In the genomic region with DNA sequence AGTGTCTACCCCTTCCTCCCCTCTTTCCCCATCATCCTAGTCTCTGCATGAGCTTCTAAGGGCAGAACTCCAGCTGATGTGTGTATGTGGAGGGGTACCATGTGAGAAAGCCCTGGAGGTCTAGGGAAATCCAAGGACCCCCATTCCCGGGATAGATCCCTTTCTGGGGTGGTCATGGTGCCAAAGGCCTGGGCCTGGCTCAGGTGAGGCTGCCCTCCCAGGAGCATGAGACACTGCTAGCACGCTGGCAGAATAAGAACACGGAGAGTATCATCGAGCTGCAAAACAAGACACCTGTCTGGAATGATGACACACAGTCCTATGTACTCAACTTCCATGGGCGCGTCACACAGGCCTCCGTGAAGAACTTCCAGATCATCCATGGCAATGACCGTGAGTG, we compare ENCODE assay signal across 17 cellular contexts. TPM values are rescaled to one million over a fixed set of nuclear protein-coding genes. Genes with fewer than 3 reads are reported as not detected.
A peak's percentile ranks its signal among the peaks of the same experiment; 100 is the strongest.
DNase-seq lines count a peak whose midpoint lies in the region; ATAC-seq, FAIRE-seq and TF ChIP-seq lines count a peak whose summit lies in the region.
"Had no signal": no experiment of that assay in that cellular context is flagged by ENCODE, and none has a peak within 500 bp of the region (broad histone marks: within the 10 kb centered on the region; RNA-seq: fewer than 3 reads in every experiment).

No MANE protein-coding gene starts in this region.

- ATAC-seq in HG03571 (IDR thresholded peaks at IDR 0.05; ENCODE audit: unreplicated experiment) = no peak
- ATAC-seq: A549, GM12878, HCT116 had no signal

- peak; percentile 13 for FAIRE-seq in bronchial epithelial cell (lab: Jason Lieb, UNC)
- FAIRE-seq: A549, GM12878, GM18507, H54 had no signal

- peak overlapping the region; percentile 43 for H3K27ac Mint-ChIP-seq in activated naive CD4-positive, alpha-beta T cell treated with anti-CD3 and anti-CD28 coated beads, Interleukin-2, amount 50 U/mL, for 24 hours
- no peak overlapping the region for H3K27ac Mint-ChIP-seq in activated naive CD4-positive, alpha-beta T cell treated with anti-CD3 and anti-CD28 coated beads for 36 hours

- H3K4me1 Mint-ChIP-seq in activated naive CD4-positive, alpha-beta T cell treated with anti-CD3 and anti-CD28 coated beads, Interleukin-2, amount 50 U/mL, for 24 hours = no peaks in the 10 kb centered on the region
- no peaks in the 10 kb centered on the region for H3K4me1 Mint-ChIP-seq in activated naive CD4-positive, alpha-beta T cell treated with anti-CD3 and anti-CD28 coated beads for 36 hours (ENCODE audit: low read depth)
- H3K4me1 Mint-ChIP-seq: CD4-positive, alpha-beta memory T cell had no signal

- H3K9me3 Mint-ChIP-seq in activated naive CD4-positive, alpha-beta T cell treated with anti-CD3 and anti-CD28 coated beads, Interleukin-2, amount 50 U/mL, for 24 hours = no peaks in the 10 kb centered on the region
- no peaks in the 10 kb centered on the region for H3K9me3 Mint-ChIP-seq in activated naive CD4-positive, alpha-beta T cell treated with anti-CD3 and anti-CD28 coated beads for 36 hours
- H3K9me3 Mint-ChIP-seq: CD4-positive, alpha-beta memory T cell had no signal

- no peak overlapping the region for H3K4me3 ChIP-seq in bronchial epithelial cell (ENCODE audit: low read depth, low read length)
- H3K4me3 ChIP-seq: A549, GM12878, GM23248 had no signal

- no peaks in the 10 kb centered on the region for H3K36me3 Mint-ChIP-seq in activated naive CD4-positive, alpha-beta T cell treated with anti-CD3 and anti-CD28 coated beads, Interleukin-2, amount 50 U/mL, for 24 hours
- no peaks in the 10 kb centered on the region for H3K36me3 Mint-ChIP-seq in activated naive CD4-positive, alpha-beta T cell treated with anti-CD3 and anti-CD28 coated beads for 36 hours (ENCODE audit: low read depth)

- DNase-seq in activated naive CD4-positive, alpha-beta T cell treated with anti-CD3 and anti-CD28 coated beads for 36 hours = no peak
- DNase-seq in bronchial epithelial cell (ENCODE audit: low read depth) (no peak), mucosa of gallbladder (ENCODE audit: low spot score) (peak; percentile 3), ureter (ENCODE audit: low spot score) (peak; percentile 33), NCI-H128 (lab: John Stamatoyannopoulos, UW; ENCODE audit: unreplicated experiment) (no peak)
- DNase-seq: BE2C; CD4-positive, alpha-beta memory T cell; DMS79; GM23248 had no signal

- CTCF ChIA-PET in activated naive CD4-positive, alpha-beta T cell treated with anti-CD3 and anti-CD28 coated beads for 36 hours (lab: Charles Lee) = interaction anchor here (0.7 to 8.5 kb wide), 14 partner anchors 8 to 208 kb away, joined by 3 to 92 read pairs (median 10); partner anchors contain the start of genes EIF3F and TUB

- no peaks in the 10 kb centered on the region for H3K36me3 ChIP-seq in bronchial epithelial cell (ENCODE audit: control insufficient read depth, insufficient read depth, low read length)

- intact Hi-C loops in activated naive CD4-positive, alpha-beta T cell treated with anti-CD3 and anti-CD28 coated beads for 36 hours (cut with micrococcal nuclease) = no loop called here

- TF ChIP-seq CTCF in bronchial epithelial cell (IDR thresholded peaks at IDR 0.05; ENCODE audit: insufficient read depth, low read length, severe bottlenecking) = no peak

- H3K27me3 Mint-ChIP-seq in activated naive CD4-positive, alpha-beta T cell treated with anti-CD3 and anti-CD28 coated beads, Interleukin-2, amount 50 U/mL, for 24 hours = no peaks in the 10 kb centered on the region
- no peaks in the 10 kb centered on the region for H3K27me3 Mint-ChIP-seq in activated naive CD4-positive, alpha-beta T cell treated with anti-CD3 and anti-CD28 coated beads for 36 hours (ENCODE audit: low read depth)
- H3K27me3 Mint-ChIP-seq: CD4-positive, alpha-beta memory T cell had no signal

- no peak overlapping the region for H3K4me3 Mint-ChIP-seq in activated naive CD4-positive, alpha-beta T cell treated with anti-CD3 and anti-CD28 coated beads, Interleukin-2, amount 50 U/mL, for 24 hours
- H3K4me3 Mint-ChIP-seq in activated naive CD4-positive, alpha-beta T cell treated with anti-CD3 and anti-CD28 coated beads for 36 hours = no peak overlapping the region
- H3K4me3 Mint-ChIP-seq: CD4-positive, alpha-beta memory T cell had no signal

- no peaks in the 10 kb centered on the region for H3K27me3 ChIP-seq in bronchial epithelial cell (ENCODE audit: control insufficient read depth, insufficient read depth, low read length)
- H3K27me3 ChIP-seq: BE2C had no signal

RNA-seq across cellular contexts. Expression of gene TUB, which starts 19.6 kb away (rescaled TPM):
- under 1 TPM; 0.67 to 0.69 TPM for total RNA-seq in activated naive CD4-positive, alpha-beta T cell treated with anti-CD3 and anti-CD28 coated beads for 36 hours
- 0.13 and 0.26 TPM in 2 replicates for total RNA-seq in bronchial epithelial cell
- 11.3 TPM for total RNA-seq in mucosa of gallbladder
- total RNA-seq in ureter = 10.6 TPM
- total RNA-seq: GM12878, HT-29 had no signal

Comparison
In these comparisons a context has a peak if more than half of its experiments do, and no peak if none do; other contexts are left out.
1. DNase-seq: peak in mucosa of gallbladder (single experiment) and ureter (single experiment); none in activated naive CD4-positive, alpha-beta T cell treated with anti-CD3 and anti-CD28 coated beads for 36 hours (single experiment), bronchial epithelial cell (single experiment) and NCI-H128 (single experiment).